8 cellular contexts compared by ENCODE assay signal in the genomic region with DNA sequence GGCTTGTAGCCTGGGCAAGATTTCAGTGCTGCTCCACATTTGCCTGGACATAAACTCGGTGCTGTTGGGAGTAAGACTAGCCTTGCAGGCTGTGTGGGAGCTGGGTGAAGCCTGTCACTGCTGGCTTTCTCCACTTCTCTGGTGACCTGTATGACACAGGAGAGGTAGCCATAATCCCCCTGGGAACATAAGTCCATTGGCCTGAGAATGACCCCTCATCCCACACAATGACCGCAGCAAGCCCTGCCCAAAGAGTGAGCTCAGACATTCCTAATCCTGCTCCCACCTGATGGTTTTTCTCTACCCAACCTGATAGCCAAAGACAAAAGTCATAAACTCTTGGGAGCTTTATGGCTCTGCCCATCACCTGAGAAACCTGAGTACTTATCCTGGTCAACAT.
"Had no signal": no experiment of that assay in that cellular context is flagged by ENCODE, and none has a peak within 500 bp of the region (broad histone marks: within the 10 kb centered on the region; RNA-seq: fewer than 3 reads in every experiment).

No MANE protein-coding gene starts in this region.

- H3K4me3 ChIP-seq: GM23248, K562 had no signal

- H2AFZ ChIP-seq: GM23248 had no signal

- H3K9ac ChIP-seq: GM23248 had no signal

- H3K27ac Mint-ChIP-seq: H9 had no signal

- DNase-seq: GM23248, GOT3, HCEC 1CT, IMR-90 had no signal

- H3K27ac ChIP-seq: GM23248 had no signal

- FAIRE-seq: H54, HTR-8/SVneo, K562 had no signal

- H3K4me3 Mint-ChIP-seq: H9 had no signal

- ATAC-seq: K562 had no signal
